In genomic region chr16:85465328-85466307, GRCh38 we compare ENCODE assay signal across 11 cellular contexts.
DNase-seq lines count a peak whose midpoint lies in the region; FAIRE-seq and TF ChIP-seq lines count a peak whose summit lies in the region.
"Had no signal": no experiment of that assay in that cellular context is flagged by ENCODE, and none has a peak within 500 bp of the region (broad histone marks: within the 10 kb centered on the region; RNA-seq: fewer than 3 reads in every experiment).

No MANE protein-coding gene starts in this region.

- FAIRE-seq in GM19239 (lab: Jason Lieb, UNC): no peak

- intact Hi-C loops in adrenal gland (cut with DNase I): no loop called here

- no peak for TF ChIP-seq CTCF in HEK293 (tag by site-specific recombination; IDR thresholded peaks at IDR 0.05)
- no peak for TF ChIP-seq CTCF in adrenal gland (IDR thresholded peaks at IDR 0.05)
- TF ChIP-seq CTCF in Peyer's patch (IDR thresholded peaks at IDR 0.05): no peak

- H3K36me3 ChIP-seq in HEK293 (ENCODE audit: control insufficient read depth in 2 of 2, insufficient read depth in 1 of 2, low read length in 2 of 2): no peaks in the 10 kb centered on the region
- no peaks in the 10 kb centered on the region for H3K36me3 ChIP-seq in adrenal gland (replicated peaks in 1 of 2)
- H3K36me3 ChIP-seq in Peyer's patch: no peaks in the 10 kb centered on the region
- H3K36me3 ChIP-seq: upper lobe of left lung had no signal

- DNase-seq in A172 (ENCODE audit: low spot score): peak; percentile 49
- peak; percentile 65 to 90 (median 87) for DNase-seq in adrenal gland
- DNase-seq in hepatic stellate cell (ENCODE audit: low spot score): peak; percentile 65
- no peak for DNase-seq in NOMO-1 (lab: John Stamatoyannopoulos, UW; ENCODE audit: unreplicated experiment in 2 of 2)
- DNase-seq in Peyer's patch: no peak
- no peak for DNase-seq in ureter (ENCODE audit: low spot score)
- no peak for DNase-seq in GM19239 (ENCODE audit: insufficient read length, low spot score)
- DNase-seq: activated T-cell treated with anti-CD3 and anti-CD28 coated beads, Interleukin-2, amount 50 U/mL, for 4 hours; MM.1S; upper lobe of left lung had no signal

- POLR2A ChIA-PET in HEK293 (lab: Yijun Ruan, JAX): interaction anchor here (0.6 to 0.7 kb wide), 2 partner anchors 88 to 683 kb away, joined by 3 to 6 read pairs; no protein-coding TSS in a partner anchor

- H3K27ac ChIP-seq in HEK293 (ENCODE audit: extremely low read depth, low read depth, low read length) (no peak overlapping the region), adrenal gland (peak overlapping the region in 2 of 5 donors; percentile 35 to 47), Peyer's patch (no peak overlapping the region)
- H3K27ac ChIP-seq: upper lobe of left lung had no signal

- 42 to 58% (median 44%) methylated on average over 9 to 13 of the region's 13 CpGs for WGBS in adrenal gland, 4 donors

- CTCF ChIA-PET in HEK293 (lab: Yijun Ruan, JAX): interaction anchor here (0.6 to 1.9 kb wide), 8 partner anchors 12 to 769 kb away, joined by 3 to 6 read pairs (median 3); no protein-coding TSS in a partner anchor

- H3K4me1 ChIP-seq in HEK293 (ENCODE audit: control insufficient read depth, insufficient read depth, low read length) (peaks cover 11% of the 10 kb centered on the region), adrenal gland (replicated peaks in 1 of 2) (peaks cover 18 to 44% of the 10 kb centered on the region in 2 donors), Peyer's patch (peaks cover 3 to 25% (median 9%) of the 10 kb centered on the region in 4 donors)

- TF ChIP-seq POLR2A in adrenal gland (IDR thresholded peaks at IDR 0.05) (no peak), Peyer's patch (IDR thresholded peaks at IDR 0.05) (no peak)

- H3K27me3 ChIP-seq in adrenal gland: no peaks in the 10 kb centered on the region
- no peaks in the 10 kb centered on the region for H3K27me3 ChIP-seq in Peyer's patch

- H3K9me3 ChIP-seq in HEK293 (ENCODE audit: control insufficient read depth, insufficient read depth, low read depth, low read length) (no peaks in the 10 kb centered on the region), adrenal gland (replicated peaks in 1 of 3) (no peaks in the 10 kb centered on the region), Peyer's patch (no peaks in the 10 kb centered on the region)
- H3K9me3 ChIP-seq: upper lobe of left lung had no signal

- H3K4me3 ChIP-seq in HEK293 (ENCODE audit: low read depth, low read length) (no peak overlapping the region), adrenal gland (no peak overlapping the region), Peyer's patch (no peak overlapping the region)
- H3K4me3 ChIP-seq: upper lobe of left lung had no signal

TF ChIP-seq in HEK293, 187 proteins besides CTCF, POLR2A, EP300 and RAD21 (continues in another document):
- TF ChIP-seq ZNF664 (tag by site-specific recombination; IDR thresholded peaks at IDR 0.05) (peak; percentile 93), PRDM6 (tag by site-specific recombination; IDR thresholded peaks at IDR 0.05) (no peak), EGR2 (tag by site-specific recombination; IDR thresholded peaks at IDR 0.05; ENCODE audit: low read depth) (peak; percentile 64), ZNF624 (tag by site-specific recombination; IDR thresholded peaks at IDR 0.05) (no peak), ZBTB44 (tag by site-specific recombination; IDR thresholded peaks at IDR 0.05) (no peak), ZFP69B (tag by site-specific recombination; IDR thresholded peaks at IDR 0.05) (peak; percentile 90), KLF1 (tag by site-specific recombination; IDR thresholded peaks at IDR 0.05) (peak; percentile 80), ZNF23 (tag by site-specific recombination; IDR thresholded peaks at IDR 0.05; ENCODE audit: borderline replicate concordance) (no peak), ZNF747 (tag by site-specific recombination; IDR thresholded peaks at IDR 0.05) (no peak), ZNF488 (tag by site-specific recombination; IDR thresholded peaks at IDR 0.05) (no peak), ZFHX2 (tag by site-specific recombination; conservative IDR thresholded peaks at IDR 0.05) (peak; percentile 63; the same call in 1 of the 2 replicates), ZNF600 (tag by site-specific recombination; IDR thresholded peaks at IDR 0.05) (0 out of 2 replicates have a peak, but pooled peaks have one; percentile 33), ZNF792 (tag by site-specific recombination; IDR thresholded peaks at IDR 0.05) (peak; percentile 61; the same call in 1 of the 2 replicates), ZNF114 (tag by site-specific recombination; IDR thresholded peaks at IDR 0.05) (no peak), HOXD13 (CRISPR knock-in tag; IDR thresholded peaks at IDR 0.05; ENCODE audit: borderline replicate concordance) (no peak), SP7 (tag by site-specific recombination; IDR thresholded peaks at IDR 0.05) (peak; percentile 70), ZBTB20 (tag by site-specific recombination; IDR thresholded peaks at IDR 0.05) (no peak)
- TF ChIP-seq, protein P1, sequence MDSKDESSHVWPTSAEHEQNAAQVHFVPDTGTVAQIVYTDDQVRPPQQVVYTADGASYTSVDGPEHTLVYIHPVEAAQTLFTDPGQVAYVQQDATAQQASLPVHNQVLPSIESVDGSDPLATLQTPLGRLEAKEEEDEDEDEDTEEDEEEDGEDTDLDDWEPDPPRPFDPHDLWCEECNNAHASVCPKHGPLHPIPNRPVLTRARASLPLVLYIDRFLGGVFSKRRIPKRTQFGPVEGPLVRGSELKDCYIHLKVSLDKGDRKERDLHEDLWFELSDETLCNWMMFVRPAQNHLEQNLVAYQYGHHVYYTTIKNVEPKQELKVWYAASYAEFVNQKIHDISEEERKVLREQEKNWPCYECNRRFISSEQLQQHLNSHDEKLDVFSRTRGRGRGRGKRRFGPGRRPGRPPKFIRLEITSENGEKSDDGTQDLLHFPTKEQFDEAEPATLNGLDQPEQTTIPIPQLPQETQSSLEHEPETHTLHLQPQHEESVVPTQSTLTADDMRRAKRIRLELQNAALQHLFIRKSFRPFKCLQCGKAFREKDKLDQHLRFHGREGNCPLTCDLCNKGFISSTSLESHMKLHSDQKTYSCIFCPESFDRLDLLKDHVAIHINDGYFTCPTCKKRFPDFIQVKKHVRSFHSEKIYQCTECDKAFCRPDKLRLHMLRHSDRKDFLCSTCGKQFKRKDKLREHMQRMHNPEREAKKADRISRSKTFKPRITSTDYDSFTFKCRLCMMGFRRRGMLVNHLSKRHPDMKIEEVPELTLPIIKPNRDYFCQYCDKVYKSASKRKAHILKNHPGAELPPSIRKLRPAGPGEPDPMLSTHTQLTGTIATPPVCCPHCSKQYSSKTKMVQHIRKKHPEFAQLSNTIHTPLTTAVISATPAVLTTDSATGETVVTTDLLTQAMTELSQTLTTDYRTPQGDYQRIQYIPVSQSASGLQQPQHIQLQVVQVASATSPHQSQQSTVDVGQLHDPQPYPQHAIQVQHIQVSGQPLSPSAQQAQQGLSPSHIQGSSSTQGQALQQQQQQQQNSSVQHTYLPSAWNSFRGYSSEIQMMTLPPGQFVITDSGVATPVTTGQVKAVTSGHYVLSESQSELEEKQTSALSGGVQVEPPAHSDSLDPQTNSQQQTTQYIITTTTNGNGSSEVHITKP (tag by site-specific recombination; IDR thresholded peaks at IDR 0.05): peak; percentile 84
- TF ChIP-seq, protein P2, sequence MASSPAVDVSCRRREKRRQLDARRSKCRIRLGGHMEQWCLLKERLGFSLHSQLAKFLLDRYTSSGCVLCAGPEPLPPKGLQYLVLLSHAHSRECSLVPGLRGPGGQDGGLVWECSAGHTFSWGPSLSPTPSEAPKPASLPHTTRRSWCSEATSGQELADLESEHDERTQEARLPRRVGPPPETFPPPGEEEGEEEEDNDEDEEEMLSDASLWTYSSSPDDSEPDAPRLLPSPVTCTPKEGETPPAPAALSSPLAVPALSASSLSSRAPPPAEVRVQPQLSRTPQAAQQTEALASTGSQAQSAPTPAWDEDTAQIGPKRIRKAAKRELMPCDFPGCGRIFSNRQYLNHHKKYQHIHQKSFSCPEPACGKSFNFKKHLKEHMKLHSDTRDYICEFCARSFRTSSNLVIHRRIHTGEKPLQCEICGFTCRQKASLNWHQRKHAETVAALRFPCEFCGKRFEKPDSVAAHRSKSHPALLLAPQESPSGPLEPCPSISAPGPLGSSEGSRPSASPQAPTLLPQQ (tag by site-specific recombination; IDR thresholded peaks at IDR 0.05): peak; percentile 97

Comparison
In these comparisons a context has a peak if more than half of its experiments do, and no peak if none do; other contexts are left out.
1. DNase-seq: peak in A172 (single experiment), adrenal gland (7 of 7) and hepatic stellate cell (single experiment); none in NOMO-1 (0 of 2), Peyer's patch (0 of 3), ureter (single experiment) and GM19239 (single experiment).